10 cellular contexts compared by ENCODE assay signal in genomic region chr1:211831558-211832323, GRCh38. TPM values are rescaled to one million over a fixed set of nuclear protein-coding genes. Genes with fewer than 3 reads are reported as not detected.
DNase-seq lines count a peak whose midpoint lies in the region; ATAC-seq and TF ChIP-seq lines count a peak whose summit lies in the region.
"Had no signal": no experiment of that assay in that cellular context is flagged by ENCODE, and none has a peak within 500 bp of the region (broad histone marks: within the 10 kb centered on the region; RNA-seq: fewer than 3 reads in every experiment).

No MANE protein-coding gene starts in this region.

- H3K27ac Mint-ChIP-seq in activated naive CD4-positive, alpha-beta T cell treated with anti-CD3 and anti-CD28 coated beads, Interleukin-2, amount 50 U/mL, for 24 hours = no peak overlapping the region
- H3K27ac Mint-ChIP-seq in brain = peak overlapping the region in 3 of 5 experiments; percentile 42 to 91 (median 83)
- H3K27ac Mint-ChIP-seq in stimulated activated naive CD8-positive, alpha-beta T cell treated with anti-CD3 and anti-CD28 coated beads, Interleukin-15, amount 100 ng/mL, for 72 hours = no peak overlapping the region

- peaks cover 59% of the 10 kb centered on the region for H3K4me1 Mint-ChIP-seq in activated naive CD4-positive, alpha-beta T cell treated with anti-CD3 and anti-CD28 coated beads, Interleukin-2, amount 50 U/mL, for 24 hours
- peaks cover 37% of the 10 kb centered on the region for H3K4me1 Mint-ChIP-seq in brain
- peaks cover 61% of the 10 kb centered on the region for H3K4me1 Mint-ChIP-seq in stimulated activated naive CD8-positive, alpha-beta T cell treated with anti-CD3 and anti-CD28 coated beads, Interleukin-15, amount 100 ng/mL, for 72 hours

- H3K9me3 Mint-ChIP-seq in activated naive CD4-positive, alpha-beta T cell treated with anti-CD3 and anti-CD28 coated beads, Interleukin-2, amount 50 U/mL, for 24 hours = no peaks in the 10 kb centered on the region
- no peaks in the 10 kb centered on the region for H3K9me3 Mint-ChIP-seq in brain
- H3K9me3 Mint-ChIP-seq in stimulated activated naive CD8-positive, alpha-beta T cell treated with anti-CD3 and anti-CD28 coated beads, Interleukin-15, amount 100 ng/mL, for 72 hours = no peaks in the 10 kb centered on the region

- TF ChIP-seq CTCF in brain (conservative IDR thresholded peaks at IDR 0.05) = no peak

- ATAC-seq in stimulated activated naive CD8-positive, alpha-beta T cell treated with anti-CD3 and anti-CD28 coated beads, Interleukin-15, amount 100 ng/mL, for 72 hours = no peak
- no peak for ATAC-seq in GM19452 (IDR thresholded peaks at IDR 0.05; ENCODE audit: unreplicated experiment)

- no peak for DNase-seq in activated naive CD4-positive, alpha-beta T cell treated with Interleukin-2 at 50 U/mL for 16 hours
- DNase-seq in NCI-H2171 treated with DMSO at 0.1 percent for 48 hours (lab: John Stamatoyannopoulos, UW) (peak; percentile 96), globus pallidus (ENCODE audit: low spot score) (no peak), head of caudate nucleus (no peak)
- no peak for DNase-seq in stimulated activated naive CD8-positive, alpha-beta T cell treated with anti-CD3 and anti-CD28 coated beads, Interleukin-15, amount 100 ng/mL, for 72 hours
- DNase-seq: foreskin fibroblast, SJCRH30 had no signal

- H3K27me3 Mint-ChIP-seq in activated naive CD4-positive, alpha-beta T cell treated with anti-CD3 and anti-CD28 coated beads, Interleukin-2, amount 50 U/mL, for 24 hours = no peaks in the 10 kb centered on the region
- H3K27me3 Mint-ChIP-seq in brain = peaks cover 13% of the 10 kb centered on the region
- H3K27me3 Mint-ChIP-seq in stimulated activated naive CD8-positive, alpha-beta T cell treated with anti-CD3 and anti-CD28 coated beads, Interleukin-15, amount 100 ng/mL, for 72 hours = peaks cover 9% of the 10 kb centered on the region

- peak overlapping the region; percentile 86 for H3K4me3 Mint-ChIP-seq in activated naive CD4-positive, alpha-beta T cell treated with anti-CD3 and anti-CD28 coated beads, Interleukin-2, amount 50 U/mL, for 24 hours
- peak overlapping the region; percentile 84 to 92 (median 88) for H3K4me3 Mint-ChIP-seq in brain
- H3K4me3 Mint-ChIP-seq in stimulated activated naive CD8-positive, alpha-beta T cell treated with anti-CD3 and anti-CD28 coated beads, Interleukin-15, amount 100 ng/mL, for 72 hours = peak overlapping the region; percentile 26 to 89

- intact Hi-C loops in head of caudate nucleus (cut with DNase I) = loop anchor here (2.0 kb wide), 2 partner anchors 95 to 133 kb away; no protein-coding TSS in a partner anchor

- H3K36me3 Mint-ChIP-seq in activated naive CD4-positive, alpha-beta T cell treated with anti-CD3 and anti-CD28 coated beads, Interleukin-2, amount 50 U/mL, for 24 hours = no peaks in the 10 kb centered on the region
- peaks cover 8% of the 10 kb centered on the region for H3K36me3 Mint-ChIP-seq in brain

RNA-seq across cellular contexts. Expression of gene LPGAT1, which starts 1.2 kb away (rescaled TPM):
- polyA plus RNA-seq in brain (ENCODE audit: insufficient read depth, low read depth, low replicate concordance) = 13.5 TPM

Comparison
In these comparisons a context has a peak if more than half of its experiments do, and no peak if none do; other contexts are left out.
1. H3K27ac Mint-ChIP-seq: peak in brain (3 of 5); none in activated naive CD4-positive, alpha-beta T cell treated with anti-CD3 and anti-CD28 coated beads, Interleukin-2, amount 50 U/mL, for 24 hours (single experiment) and stimulated activated naive CD8-positive, alpha-beta T cell treated with anti-CD3 and anti-CD28 coated beads, Interleukin-15, amount 100 ng/mL, for 72 hours (0 of 2).
2. Peak in every context shown above with its lines, with median percentiles within 50 percentile points of each other: H3K4me3 Mint-ChIP-seq.